8 cellular contexts compared by ENCODE assay signal in the genomic region with DNA sequence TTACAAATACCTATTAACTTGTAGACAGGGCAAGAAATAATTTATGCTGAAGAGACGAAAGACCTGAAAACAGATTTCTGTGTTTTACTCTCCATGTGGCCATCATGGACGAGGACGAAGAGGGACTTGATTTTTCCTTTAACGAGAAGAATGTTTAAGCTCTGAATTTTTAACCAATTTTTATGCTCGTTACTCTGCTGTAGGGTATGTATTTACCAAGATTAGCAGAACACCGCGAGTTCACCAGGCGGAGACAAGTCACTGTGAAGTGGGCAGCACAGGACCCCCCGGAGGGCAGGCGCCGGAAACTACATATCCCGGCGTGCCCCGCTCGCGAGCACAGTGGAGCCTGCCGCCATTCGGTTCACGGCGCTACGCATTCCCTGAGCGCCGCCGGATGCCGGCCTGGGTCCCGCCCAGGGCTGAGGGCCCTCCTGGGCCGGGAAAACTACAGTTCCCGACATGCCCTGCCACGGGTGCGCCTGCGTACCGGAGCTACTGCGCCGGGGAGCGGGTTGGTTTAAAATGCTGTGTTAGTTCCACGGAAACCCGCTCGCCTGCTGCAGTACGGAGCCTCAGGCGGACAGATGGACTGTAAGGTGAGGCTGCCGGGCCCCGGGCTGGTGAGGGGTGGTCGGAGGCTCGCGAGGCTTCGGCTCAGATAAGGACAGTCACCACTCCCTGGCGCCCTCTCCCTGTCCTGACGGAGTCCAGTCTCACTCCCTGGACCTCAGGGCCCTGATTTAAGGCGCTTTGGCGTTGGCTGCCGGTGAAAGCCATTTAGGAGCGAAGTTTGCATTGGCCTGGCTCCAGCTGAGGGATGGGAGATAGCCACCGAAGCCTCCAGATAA. TPM values are rescaled to one million over a fixed set of nuclear protein-coding genes. Genes with fewer than 3 reads are reported as not detected.
DNase-seq lines count a peak whose midpoint lies in the region; ATAC-seq and TF ChIP-seq lines count a peak whose summit lies in the region.

Gene CCDC150, plus strand, starts transcription at position 536 of the 851 bp plus-strand sequence. Its CDS starts 52 bp downstream, at position 588.

- peaks cover 43% of the 10 kb centered on the region for H3K79me2 ChIP-seq in OCI-LY3 (ENCODE audit: low read length)

- H4K20me1 ChIP-seq in OCI-LY3 (ENCODE audit: insufficient read depth, low read length): no peaks in the 10 kb centered on the region

- H3K27ac ChIP-seq in OCI-LY3 (ENCODE audit: low read length): peak within 1 kb of the TSS; percentile 38

- H3K4me1 ChIP-seq in OCI-LY3 (ENCODE audit: low read length): peaks cover 8% of the 10 kb centered on the region
- peaks cover 16% of the 10 kb centered on the region for H3K4me1 ChIP-seq in mononuclear cell (ENCODE audit: insufficient read depth, low read length)

- ATAC-seq in GM21526 (IDR thresholded peaks at IDR 0.05; ENCODE audit: low FRiP score, unreplicated experiment): peak; percentile 99

- H3K27me3 ChIP-seq in OCI-LY3 (ENCODE audit: low read depth, low read length) (no peaks in the 10 kb centered on the region), mononuclear cell (ENCODE audit: insufficient read depth, low read length) (no peaks in the 10 kb centered on the region)

- TF ChIP-seq CTCF in OCI-LY3 (IDR thresholded peaks at IDR 0.05; ENCODE audit: low read depth, low read length): 0 out of 2 replicates have a peak, but pooled peaks have one; percentile 5
- TF ChIP-seq CTCF in epithelial cell of esophagus (IDR thresholded peaks at IDR 0.05; ENCODE audit: insufficient read depth, low read depth, low read length, missing control alignments): peak; percentile 15

- H3K36me3 ChIP-seq in OCI-LY3 (replicated peaks; ENCODE audit: low read depth, low read length): no peaks in the 10 kb centered on the region

- H2AFZ ChIP-seq in OCI-LY3 (ENCODE audit: low read depth, low read length): peak within 1 kb of the TSS; percentile 100

- peak within 1 kb of the TSS; percentile 94 for H3K4me2 ChIP-seq in OCI-LY3 (ENCODE audit: low read length)

- peak; percentile 90 for DNase-seq in DMS114 treated with DMSO at 0.1 percent for 48 hours (lab: John Stamatoyannopoulos, UW; ENCODE audit: unreplicated experiment)
- peak; percentile 82 for DNase-seq in HuH-7 (ENCODE audit: low spot score)
- DNase-seq in activated T-cell treated with anti-CD3 and anti-CD28 coated beads for 1 hour (ENCODE audit: low read depth): peak; percentile 84
- DNase-seq in epithelial cell of esophagus (ENCODE audit: low read depth): peak; percentile 95
- DNase-seq in stimulated activated CD8-positive, alpha-beta memory T cell treated with anti-CD3 and anti-CD28 coated beads, Interleukin-2, amount 100 ng/mL, for 48 hours (ENCODE audit: low read depth in 2 of 2): peak; percentile 90 to 92

- peak within 1 kb of the TSS; percentile 70 for H3K9ac ChIP-seq in OCI-LY3 (ENCODE audit: low read length)

- H3K9me3 ChIP-seq in OCI-LY3 (ENCODE audit: insufficient read depth, low read length) (no peaks in the 10 kb centered on the region), mononuclear cell (ENCODE audit: low read depth, low read length) (no peaks in the 10 kb centered on the region)

- peak within 1 kb of the TSS; percentile 91 for H3K4me3 ChIP-seq in OCI-LY3 (ENCODE audit: low read length)
- peak within 1 kb of the TSS; percentile 73 for H3K4me3 ChIP-seq in epithelial cell of esophagus (ENCODE audit: low read length)
- H3K4me3 ChIP-seq in mononuclear cell (ENCODE audit: low read length): peak within 1 kb of the TSS; percentile 48

RNA-seq across cellular contexts. Expression of gene CCDC150, which starts in this region (rescaled TPM):
- 1.3 TPM for total RNA-seq in mononuclear cell

Comparison
In these comparisons a context has a peak if more than half of its experiments do, and no peak if none do; other contexts are left out.
1. Peak in every context shown above with its lines: DNase-seq, ATAC-seq, H3K4me3 ChIP-seq and H3K27ac ChIP-seq.